ENCODE assay signal across 1 cellular context in genomic region chr2:74501335-74502071, GRCh38.
TF ChIP-seq lines count a peak whose summit lies in the region.

No MANE protein-coding gene starts in this region.

TF ChIP-seq in HepG2, 621 proteins besides CTCF, POLR2A, EP300 and RAD21 (continued from another document and continues in another):
- TF ChIP-seq POGK (CRISPR knock-in tag; conservative IDR thresholded peaks at IDR 0.05) (no peak), CREBL2 (CRISPR knock-in tag; IDR thresholded peaks at IDR 0.05; ENCODE audit: borderline replicate concordance) (no peak), ZBTB26 (CRISPR knock-in tag; IDR thresholded peaks at IDR 0.05; ENCODE audit: borderline replicate concordance) (no peak), ZNF574 (CRISPR knock-in tag; IDR thresholded peaks at IDR 0.05) (no peak), ZNF7 (CRISPR knock-in tag; IDR thresholded peaks at IDR 0.05) (no peak), NFRKB (IDR thresholded peaks at IDR 0.05) (no peak), JUNB (CRISPR knock-in tag; IDR thresholded peaks at IDR 0.05; ENCODE audit: borderline replicate concordance) (no peak), ZNF230 (CRISPR knock-in tag; IDR thresholded peaks at IDR 0.05) (no peak), ZFY (CRISPR knock-in tag; IDR thresholded peaks at IDR 0.05) (peak; percentile 56; the same call in 1 of the 2 replicates), ZNF615 (CRISPR knock-in tag; IDR thresholded peaks at IDR 0.05; ENCODE audit: borderline replicate concordance) (no peak), HNF4A (CRISPR knock-in tag; IDR thresholded peaks at IDR 0.05) (peak; percentile 24; the same call in 1 of the 2 replicates), ZKSCAN5 (CRISPR knock-in tag; IDR thresholded peaks at IDR 0.05) (no peak), MZF1 (CRISPR knock-in tag; IDR thresholded peaks at IDR 0.05; ENCODE audit: borderline replicate concordance) (no peak), HOMEZ (CRISPR knock-in tag; IDR thresholded peaks at IDR 0.05; ENCODE audit: low read depth) (no peak), FOXA1 (IDR thresholded peaks at IDR 0.05) (no peak), FOXA1 (CRISPR knock-in tag; IDR thresholded peaks at IDR 0.05) (no peak), NKX3-1 (CRISPR knock-in tag; IDR thresholded peaks at IDR 0.05) (no peak), ZFAT (CRISPR knock-in tag; conservative IDR thresholded peaks at IDR 0.05) (no peak), REXO4 (CRISPR knock-in tag; IDR thresholded peaks at IDR 0.05; ENCODE audit: borderline replicate concordance) (no peak), ZNF724P (CRISPR knock-in tag; IDR thresholded peaks at IDR 0.05; ENCODE audit: borderline replicate concordance) (no peak), ZSCAN22 (CRISPR knock-in tag; IDR thresholded peaks at IDR 0.05) (no peak), SRSF4 (IDR thresholded peaks at IDR 0.05; ENCODE audit: low read depth, low read length, poor library complexity, severe bottlenecking) (no peak), GFI1 (CRISPR knock-in tag; IDR thresholded peaks at IDR 0.05; ENCODE audit: borderline replicate concordance) (no peak), MED1 (CRISPR knock-in tag; IDR thresholded peaks at IDR 0.05) (no peak), ZNF326 (CRISPR knock-in tag; IDR thresholded peaks at IDR 0.05; ENCODE audit: borderline replicate concordance) (0 out of 2 replicates have a peak, but pooled peaks have one; percentile 14), ZNF280D (CRISPR knock-in tag; IDR thresholded peaks at IDR 0.05) (no peak), ZNF3 (CRISPR knock-in tag; IDR thresholded peaks at IDR 0.05) (no peak), ADNP (CRISPR knock-in tag; IDR thresholded peaks at IDR 0.05) (no peak), SP4 (CRISPR knock-in tag; IDR thresholded peaks at IDR 0.05) (no peak), ZXDC (CRISPR knock-in tag; IDR thresholded peaks at IDR 0.05) (no peak), ATF2 (CRISPR knock-in tag; IDR thresholded peaks at IDR 0.05) (no peak), ZNF276 (CRISPR knock-in tag; IDR thresholded peaks at IDR 0.05; ENCODE audit: low read depth) (no peak), BHLHE40 (IDR thresholded peaks at IDR 0.05; ENCODE audit: low read length) (no peak), ZNF674 (CRISPR knock-in tag; IDR thresholded peaks at IDR 0.05; ENCODE audit: low read depth) (no peak), STAT6 (CRISPR knock-in tag; IDR thresholded peaks at IDR 0.05; ENCODE audit: borderline replicate concordance) (no peak), SKI (IDR thresholded peaks at IDR 0.05; ENCODE audit: partially characterized antibody) (no peak)
